In genomic region chr3:16516695-16517481, GRCh38 we compare ENCODE assay signal across 9 cellular contexts. TPM values are rescaled to one million over a fixed set of nuclear protein-coding genes. Genes with fewer than 3 reads are reported as not detected.
DNase-seq lines count a peak whose midpoint lies in the region; ATAC-seq and TF ChIP-seq lines count a peak whose summit lies in the region.
"Had no signal": no experiment of that assay in that cellular context is flagged by ENCODE, and none has a peak within 500 bp of the region (broad histone marks: within the 10 kb centered on the region; RNA-seq: fewer than 3 reads in every experiment).

No MANE protein-coding gene starts in this region.

- peaks cover 5% of the 10 kb centered on the region; the same call in 1 of the 2 replicates for H3K9me3 ChIP-seq in AG04450 (ENCODE audit: control insufficient read depth, insufficient read depth, low read length)

- DNase-seq in AG04450 (ENCODE audit: low read depth, low spot score) (peak; percentile 45), GM12865 (ENCODE audit: low read depth) (peak; percentile 60), LHCN-M2 (ENCODE audit: low read depth) (peak; percentile 69), left cardiac atrium (peak; percentile 35), HT-29 (ENCODE audit: low spot score) (no peak)
- no peak for DNase-seq in activated T-helper 1 cell treated with anti-CD3 and anti-CD28 coated beads, Interleukin-12 subunit alpha, Interleukin-12 subunit beta, Interleukin-2, Interleukin-4 antibody, amounts not matched to agents 30 ng/mL and 10 ng/mL and 1 ng/mL, durations not matched to agents 14 hours and 24 hours and 36 hours (ENCODE audit: low spot score)

- no peaks in the 10 kb centered on the region for H3K27me3 Mint-ChIP-seq in activated T-helper 1 cell treated with anti-CD3 and anti-CD28 coated beads, Interleukin-12 subunit alpha, Interleukin-12 subunit beta, Interleukin-2, Interleukin-4 antibody, amounts not matched to agents 30 ng/mL and 10 ng/mL and 1 ng/mL, durations not matched to agents 14 hours and 24 hours and 36 hours (ENCODE audit: insufficient read depth)
- H3K27me3 Mint-ChIP-seq in stimulated activated naive CD8-positive, alpha-beta T cell treated with anti-CD3 and anti-CD28 coated beads, Interleukin-15, Interleukin-2, amounts not matched to agents 100 ng/mL and 50 ng/mL, for 24 hours: no peaks in the 10 kb centered on the region

- TF ChIP-seq CTCF in AG04450 (IDR thresholded peaks at IDR 0.05; ENCODE audit: low read depth, low read length): peak; percentile 80
- TF ChIP-seq CTCF in GM12865 (IDR thresholded peaks at IDR 0.05; ENCODE audit: insufficient read depth, low read depth, low read length, missing control alignments): no peak

- no peak overlapping the region for H3K27ac ChIP-seq in AG04450 (ENCODE audit: low read depth, low read length)
- H3K27ac ChIP-seq: HL-60 had no signal

- H3K4me3 ChIP-seq in AG04450 (ENCODE audit: low read depth, low read length): no peak overlapping the region
- peak overlapping the region; percentile 65 for H3K4me3 ChIP-seq in GM12865 (ENCODE audit: low read depth, low read length)

- H3K27ac Mint-ChIP-seq in activated T-helper 1 cell treated with anti-CD3 and anti-CD28 coated beads, Interleukin-12 subunit alpha, Interleukin-12 subunit beta, Interleukin-2, Interleukin-4 antibody, amounts not matched to agents 30 ng/mL and 10 ng/mL and 1 ng/mL, durations not matched to agents 14 hours and 24 hours and 36 hours: peak overlapping the region; percentile 77
- H3K27ac Mint-ChIP-seq in stimulated activated naive CD8-positive, alpha-beta T cell treated with anti-CD3 and anti-CD28 coated beads, Interleukin-15, Interleukin-2, amounts not matched to agents 100 ng/mL and 50 ng/mL, for 24 hours: peak overlapping the region; percentile 83

- peaks cover 73% of the 10 kb centered on the region for H3K4me1 Mint-ChIP-seq in activated T-helper 1 cell treated with anti-CD3 and anti-CD28 coated beads, Interleukin-12 subunit alpha, Interleukin-12 subunit beta, Interleukin-2, Interleukin-4 antibody, amounts not matched to agents 30 ng/mL and 10 ng/mL and 1 ng/mL, durations not matched to agents 14 hours and 24 hours and 36 hours (ENCODE audit: low read depth)
- peaks cover 85% of the 10 kb centered on the region for H3K4me1 Mint-ChIP-seq in stimulated activated naive CD8-positive, alpha-beta T cell treated with anti-CD3 and anti-CD28 coated beads, Interleukin-15, Interleukin-2, amounts not matched to agents 100 ng/mL and 50 ng/mL, for 24 hours (ENCODE audit: low read depth)

- peak in 1 of 2 donors; percentile 37 for ATAC-seq in left cardiac atrium
- ATAC-seq in HG02763 (IDR thresholded peaks at IDR 0.05; ENCODE audit: unreplicated experiment): no peak

- H3K36me3 Mint-ChIP-seq in activated T-helper 1 cell treated with anti-CD3 and anti-CD28 coated beads, Interleukin-12 subunit alpha, Interleukin-12 subunit beta, Interleukin-2, Interleukin-4 antibody, amounts not matched to agents 30 ng/mL and 10 ng/mL and 1 ng/mL, durations not matched to agents 14 hours and 24 hours and 36 hours (ENCODE audit: low read depth): peaks cover 4% of the 10 kb centered on the region
- peaks cover 6% of the 10 kb centered on the region for H3K36me3 Mint-ChIP-seq in stimulated activated naive CD8-positive, alpha-beta T cell treated with anti-CD3 and anti-CD28 coated beads, Interleukin-15, Interleukin-2, amounts not matched to agents 100 ng/mL and 50 ng/mL, for 24 hours (ENCODE audit: low read depth)

- POLR2A ChIA-PET in AG04450 (lab: Yijun Ruan, JAX): interaction anchor here (0.8 to 1.0 kb wide), 2 partner anchors 13 to 227 kb away, joined by 3 read pairs; no protein-coding TSS in a partner anchor

- H3K27me3 ChIP-seq in AG04450 (ENCODE audit: control insufficient read depth, insufficient read depth, low read length): no peaks in the 10 kb centered on the region

- intact Hi-C loops in activated T-helper 1 cell treated with anti-CD3 and anti-CD28 coated beads, Interleukin-12 subunit alpha, Interleukin-12 subunit beta, Interleukin-2, Interleukin-4 antibody, amounts not matched to agents 30 ng/mL and 10 ng/mL and 1 ng/mL, durations not matched to agents 14 hours and 24 hours and 36 hours (cut with micrococcal nuclease): loop anchor here (10.0 kb wide), 4 partner anchors 912 to 1908 kb away; partner anchors contain the start of genes BTD, CAPN7, HACL1 and SATB1
- intact Hi-C loops in left cardiac atrium (cut with DNase I): loop anchor here (10.0 kb wide), 3 partner anchors 122 to 232 kb away; no protein-coding TSS in a partner anchor

- CTCF ChIA-PET in AG04450 (lab: Charles Lee): interaction anchor here (0.5 to 4.8 kb wide), 36 partner anchors 9 to 708 kb away, joined by 3 to 76 read pairs (median 4); no protein-coding TSS in a partner anchor

- H3K9me3 Mint-ChIP-seq in activated T-helper 1 cell treated with anti-CD3 and anti-CD28 coated beads, Interleukin-12 subunit alpha, Interleukin-12 subunit beta, Interleukin-2, Interleukin-4 antibody, amounts not matched to agents 30 ng/mL and 10 ng/mL and 1 ng/mL, durations not matched to agents 14 hours and 24 hours and 36 hours: peaks cover 14% of the 10 kb centered on the region
- peaks cover under 1% of the 10 kb centered on the region for H3K9me3 Mint-ChIP-seq in stimulated activated naive CD8-positive, alpha-beta T cell treated with anti-CD3 and anti-CD28 coated beads, Interleukin-15, Interleukin-2, amounts not matched to agents 100 ng/mL and 50 ng/mL, for 24 hours

- peak overlapping the region; percentile 97 for H3K4me3 Mint-ChIP-seq in activated T-helper 1 cell treated with anti-CD3 and anti-CD28 coated beads, Interleukin-12 subunit alpha, Interleukin-12 subunit beta, Interleukin-2, Interleukin-4 antibody, amounts not matched to agents 30 ng/mL and 10 ng/mL and 1 ng/mL, durations not matched to agents 14 hours and 24 hours and 36 hours
- peak overlapping the region; percentile 90 for H3K4me3 Mint-ChIP-seq in stimulated activated naive CD8-positive, alpha-beta T cell treated with anti-CD3 and anti-CD28 coated beads, Interleukin-15, Interleukin-2, amounts not matched to agents 100 ng/mL and 50 ng/mL, for 24 hours

RNA-seq across cellular contexts. Expression of gene RFTN1, which starts 3.4 kb away (rescaled TPM):
- polyA plus RNA-seq in AG04450 (2011; rRNA removed): 97.3 and 110 TPM in 2 replicates
- polyA minus RNA-seq in AG04450 (2011; rRNA and poly(A)+ RNA removed): 91.8 and 101 TPM in 2 replicates
- total RNA-seq in LHCN-M2 (2014; rRNA removed) (51.6 and 58.2 TPM in 2 replicates), left cardiac atrium (10 to 100 TPM; 28.0 to 28.8 TPM)
- 57.3 TPM for polyA plus RNA-seq in LHCN-M2 (2012)
- total RNA-seq in activated T-helper 1 cell treated with anti-CD3 and anti-CD28 coated beads, Interleukin-12 subunit alpha, Interleukin-12 subunit beta, Interleukin-2, Interleukin-4 antibody, amounts not matched to agents 30 ng/mL and 10 ng/mL and 1 ng/mL, durations not matched to agents 14 hours and 24 hours and 36 hours: 97.6 and 97.8 TPM in 2 replicates
- total RNA-seq in HT-29 (2014; rRNA removed; shearing (Covaris generic)): not detected in 2 replicates

Comparison
In these comparisons a context has a peak if more than half of its experiments do, and no peak if none do; other contexts are left out.
1. DNase-seq: peak in AG04450 (single experiment), GM12865 (single experiment), LHCN-M2 (single experiment) and left cardiac atrium (single experiment); none in activated T-helper 1 cell treated with anti-CD3 and anti-CD28 coated beads, Interleukin-12 subunit alpha, Interleukin-12 subunit beta, Interleukin-2, Interleukin-4 antibody, amounts not matched to agents 30 ng/mL and 10 ng/mL and 1 ng/mL, durations not matched to agents 14 hours and 24 hours and 36 hours (single experiment) and HT-29 (single experiment).
2. RNA of gene RFTN1, which starts 3.4 kb away (total RNA-seq): 97.6 to 97.8 TPM in activated T-helper 1 cell treated with anti-CD3 and anti-CD28 coated beads, Interleukin-12 subunit alpha, Interleukin-12 subunit beta, Interleukin-2, Interleukin-4 antibody, amounts not matched to agents 30 ng/mL and 10 ng/mL and 1 ng/mL, durations not matched to agents 14 hours and 24 hours and 36 hours, 51.6 to 58.2 TPM in LHCN-M2 and 28.0 to 28.8 TPM in left cardiac atrium; not detected in HT-29; every median in the first group is over 10 times any median in the second.